ENCODE assay signal across 9 cellular contexts in genomic region chr10:87816163-87816841, GRCh38. TPM values are rescaled to one million over a fixed set of nuclear protein-coding genes. Genes with fewer than 3 reads are reported as not detected.
DNase-seq lines count a peak whose midpoint lies in the region; ATAC-seq and TF ChIP-seq lines count a peak whose summit lies in the region.
"Had no signal": no experiment of that assay in that cellular context is flagged by ENCODE, and none has a peak within 500 bp of the region (broad histone marks: within the 10 kb centered on the region; RNA-seq: fewer than 3 reads in every experiment).

No MANE protein-coding gene starts in this region.

- peak in 2 of 9 donors; percentile 9 to 16 for TF ChIP-seq CTCF in heart right ventricle (IDR thresholded peaks at IDR 0.05)
- TF ChIP-seq CTCF in fibroblast of pulmonary artery (IDR thresholded peaks at IDR 0.05; ENCODE audit: low read length, missing control alignments) = peak; percentile 11
- TF ChIP-seq CTCF in transverse colon (IDR thresholded peaks at IDR 0.05) = peak in 1 of 5 experiments; percentile 12

- 62 to 69% methylated on average over 6 of the region's 6 CpGs for WGBS in heart right ventricle, 2 donors
- WGBS in transverse colon (ENCODE audit: low coverage in 1 of 2), 2 donors = 45 to 46% methylated on average over 6 of the region's 6 CpGs

- no peaks in the 10 kb centered on the region for H3K9me3 ChIP-seq in heart right ventricle
- H3K9me3 ChIP-seq in transverse colon = no peaks in the 10 kb centered on the region

- intact Hi-C loops in heart right ventricle (cut with DNase I) = no loop called here
- intact Hi-C loops in cardiac septum (cut with DNase I) = loop anchor here (5.0 kb wide), 1 partner anchor 46 kb away; the partner anchor contains the start of genes KLLN and PTEN
- intact Hi-C loops in transverse colon (cut with DNase I; ENCODE audit: low total_unique reads) = no loop called here

- in situ Hi-C loops in transverse colon (cut with MboI; ENCODE audit: low pct_ligation_motif_present in 1 of 4, low pct_unique_long_range_greater_than_20kb in 1 of 4, low sequenced_read_pairs in 3 of 4) = no loop called here

- TF ChIP-seq EP300 in transverse colon (IDR thresholded peaks at IDR 0.05; ENCODE audit: low read depth) = no peak

- no peak for TF ChIP-seq POLR2A in transverse colon (IDR thresholded peaks at IDR 0.05)

- peak overlapping the region in 9 of 10 donors; percentile 43 to 87 (median 78) for H3K4me3 ChIP-seq in heart right ventricle
- H3K4me3 ChIP-seq in fibroblast of pulmonary artery (replicated peaks; ENCODE audit: low read depth, low read length) = peak overlapping the region; percentile 90
- peak overlapping the region in 1 of 4 donors; percentile 82 for H3K4me3 ChIP-seq in transverse colon

- H3K27me3 ChIP-seq in heart right ventricle (no peaks in the 10 kb centered on the region), transverse colon (no peaks in the 10 kb centered on the region)

- DNase-seq in heart right ventricle (no peak), cardiac septum (ENCODE audit: low spot score) (no peak), RKO (ENCODE audit: low spot score) (peak; percentile 56), fibroblast of pulmonary artery (ENCODE audit: low read depth) (no peak), transverse colon (no peak), medulla oblongata (ENCODE audit: extremely low spot score) (no peak)
- DNase-seq: activated CD4-positive, alpha-beta T cell treated with anti-CD3 and anti-CD28 coated beads for 1 hour had no signal

- ATAC-seq in heart right ventricle (no peak), HG02678 (IDR thresholded peaks at IDR 0.05; ENCODE audit: unreplicated experiment) (no peak), GM19452 (IDR thresholded peaks at IDR 0.05; ENCODE audit: unreplicated experiment) (no peak)

- peak overlapping the region in 6 of 10 donors; percentile 89 to 97 (median 94) for H3K27ac ChIP-seq in heart right ventricle
- H3K27ac ChIP-seq in transverse colon = peak overlapping the region; percentile 91 to 94 (median 92)

- H3K4me1 ChIP-seq in heart right ventricle (peaks cover 0 to 45% (median 31%) of the 10 kb centered on the region in 9 donors), transverse colon (peaks cover 7 to 29% (median 21%) of the 10 kb centered on the region in 4 donors)

- peaks cover 0 to 31% (median 0%) of the 10 kb centered on the region in 9 donors for H3K36me3 ChIP-seq in heart right ventricle
- H3K36me3 ChIP-seq in transverse colon = peaks cover 0 to 26% (median 0%) of the 10 kb centered on the region in 4 donors

RNA-seq across cellular contexts. Expression of gene ATAD1, which starts 1.7 kb away (rescaled TPM):
- 100 to 1,000 TPM in 5 of 10 donors, 10 to 100 TPM in 5; 90.4 to 147 (median 100) TPM for total RNA-seq in heart right ventricle
- 10 to 100 TPM; 18.4 to 27.5 TPM for polyA plus RNA-seq in heart right ventricle
- total RNA-seq in cardiac septum = 92.0 TPM
- 10 to 100 TPM in 3 of 4 donors, 1 to 10 TPM in 1; 8.6 to 43.5 (median 35.8) TPM for total RNA-seq in transverse colon

RNA-seq across cellular contexts. Expression of gene KLLN, which starts 47.0 kb away (rescaled TPM):
- total RNA-seq in heart right ventricle = under 1 TPM; 0.17 to 0.69 (median 0.41) TPM
- polyA plus RNA-seq in heart right ventricle = under 1 TPM; 0.15 to 0.19 TPM
- 0.24 TPM for total RNA-seq in cardiac septum
- under 1 TPM in 3 of 4 donors, not detected in 1; 0.79 to 1.00 (median 0.82) TPM for total RNA-seq in transverse colon

RNA-seq across cellular contexts. Expression of gene PTEN, which starts 47.1 kb away (rescaled TPM):
- total RNA-seq in heart right ventricle = 10 to 100 TPM; 49.4 to 89.9 (median 56.9) TPM
- 10 to 100 TPM; 21.8 to 28.5 TPM for polyA plus RNA-seq in heart right ventricle
- 59.5 TPM for total RNA-seq in cardiac septum
- total RNA-seq in transverse colon = 100 to 1,000 TPM in 3 of 4 donors, 10 to 100 TPM in 1; 78.6 to 184 (median 129) TPM
